Comparison of ENCODE assay signal across 12 cellular contexts in genomic region chr16:1167276-1168107, GRCh38. TPM values are rescaled to one million over a fixed set of nuclear protein-coding genes. Genes with fewer than 3 reads are reported as not detected.
DNase-seq lines count a peak whose midpoint lies in the region; ATAC-seq lines count a peak whose summit lies in the region.
"Had no signal": no experiment of that assay in that cellular context is flagged by ENCODE, and none has a peak within 500 bp of the region (broad histone marks: within the 10 kb centered on the region; RNA-seq: fewer than 3 reads in every experiment).

No MANE protein-coding gene starts in this region.

- ATAC-seq in left colon (peak; percentile 40), GM19023 (IDR thresholded peaks at IDR 0.05; ENCODE audit: unreplicated experiment) (no peak)
- ATAC-seq: foreskin keratinocyte had no signal

- DNase-seq in SHP77 (lab: John Stamatoyannopoulos, UW) (peak; percentile 43 to 52), SHP77 treated with DMSO at 0.1 percent for 48 hours (lab: John Stamatoyannopoulos, UW) (no peak), SK-N-DZ (ENCODE audit: low spot score) (peak; percentile 56), left colon (no peak), GM19240 (ENCODE audit: insufficient read length, low spot score) (no peak)
- no peak for DNase-seq in activated CD8-positive, alpha-beta memory T cell treated with anti-CD3 and anti-CD28 coated beads for 24 hours
- no peak for DNase-seq in stimulated activated naive CD4-positive, alpha-beta T cell treated with Interleukin-2 at 50 U/mL for 16 hours (lab: John Stamatoyannopoulos, UW)
- DNase-seq: foreskin keratinocyte, T-helper 9 cell had no signal

- intact Hi-C loops in left colon (cut with DNase I, micrococcal nuclease) = no loop called here

RNA-seq across cellular contexts. Expression of gene CACNA1H, which starts 14.6 kb away (rescaled TPM):
- polyA plus RNA-seq in SK-N-DZ (2014; cell fraction: cytosol; rRNA removed) = 9.9 and 12.9 TPM in 2 replicates
- polyA plus RNA-seq in SK-N-DZ (2014; cell fraction: nucleus; rRNA removed) = 37.3 and 59.9 TPM in 2 replicates
- 10 to 100 TPM in 1 of 2 donors, 1 to 10 TPM in 1; 3.8 to 15.6 TPM for total RNA-seq in left colon
- total RNA-seq: foreskin keratinocyte had no signal
- polyA plus RNA-seq: foreskin keratinocyte had no signal

RNA-seq across cellular contexts. Expression of gene TPSG1, which starts 57.6 kb away (rescaled TPM):
- not detected in 2 replicates for polyA plus RNA-seq in SK-N-DZ (2014; cell fraction: cytosol; rRNA removed)
- polyA plus RNA-seq in SK-N-DZ (2014; cell fraction: nucleus; rRNA removed) = not detected in 2 replicates
- 100 to 1,000 TPM in 1 of 2 donors, 10 to 100 TPM in 1; 60.7 to 124 TPM for total RNA-seq in left colon
- total RNA-seq: cardiac muscle cell, foreskin keratinocyte, mesenteric fat pad had no signal
- polyA plus RNA-seq: foreskin keratinocyte had no signal

Comparison
In these comparisons a context has a peak if more than half of its experiments do, and no peak if none do; other contexts are left out.
1. DNase-seq: peak in SHP77 (2 of 2) and SK-N-DZ (single experiment); none in SHP77 treated with DMSO at 0.1 percent for 48 hours (single experiment), left colon (0 of 2), GM19240 (single experiment), activated CD8-positive, alpha-beta memory T cell treated with anti-CD3 and anti-CD28 coated beads for 24 hours (single experiment) and stimulated activated naive CD4-positive, alpha-beta T cell treated with Interleukin-2 at 50 U/mL for 16 hours (single experiment).